Comparison of ENCODE assay signal across 8 cellular contexts in genomic region chr3:63343674-63344073, GRCh38.
DNase-seq lines count a peak whose midpoint lies in the region; ATAC-seq and TF ChIP-seq lines count a peak whose summit lies in the region.

No MANE protein-coding gene starts in this region.

- TF ChIP-seq CTCF in PC-3 (conservative IDR thresholded peaks at IDR 0.05; ENCODE audit: low read depth, low read length) (no peak), body of pancreas (IDR thresholded peaks at IDR 0.05) (no peak), GM13976 (IDR thresholded peaks at IDR 0.05; ENCODE audit: borderline replicate concordance, control extremely low read depth, extremely low read depth, insufficient read depth, missing control alignments) (no peak)

- intact Hi-C loops in PC-3 (cut with micrococcal nuclease) (no loop called here), body of pancreas (cut with DNase I) (no loop called here)

- DNase-seq in GM04504 (ENCODE audit: low read depth): peak; percentile 99
- DNase-seq in Karpas-422: peak; percentile 70
- DNase-seq in PC-3: peak; percentile 90
- DNase-seq in body of pancreas: peak; percentile 75 to 87 (median 82)
- peak; percentile 98 for DNase-seq in iris pigment epithelial cell (ENCODE audit: low read depth)
- peak; percentile 20 for DNase-seq in stimulated activated CD4-positive, alpha-beta T cell treated with anti-CD3 and anti-CD28 coated beads, Interleukin-4, amount 100 ng/mL, for 1 hour
- DNase-seq in GM13976 (ENCODE audit: low spot score): no peak

- H3K4me1 ChIP-seq in Karpas-422 (ENCODE audit: low read length): peaks cover 3% of the 10 kb centered on the region; the same call in 1 of the 2 replicates
- H3K4me1 ChIP-seq in PC-3 (ENCODE audit: insufficient read depth, low read length): peaks cover 17% of the 10 kb centered on the region
- H3K4me1 ChIP-seq in body of pancreas: peaks cover 10% of the 10 kb centered on the region

- no peaks in the 10 kb centered on the region for H4K20me1 ChIP-seq in Karpas-422 (ENCODE audit: insufficient read depth, low read depth, low read length)
- H4K20me1 ChIP-seq in PC-3 (ENCODE audit: low read length): no peaks in the 10 kb centered on the region

- H3K9me3 ChIP-seq in Karpas-422 (ENCODE audit: low read length) (no peaks in the 10 kb centered on the region), PC-3 (ENCODE audit: low read length) (no peaks in the 10 kb centered on the region), body of pancreas (no peaks in the 10 kb centered on the region)

- H3K36me3 ChIP-seq in Karpas-422 (ENCODE audit: insufficient read depth, low read length): no peaks in the 10 kb centered on the region
- no peaks in the 10 kb centered on the region for H3K36me3 ChIP-seq in PC-3 (ENCODE audit: low read depth, low read length)
- H3K36me3 ChIP-seq in body of pancreas (replicated peaks in 1 of 2; ENCODE audit: insufficient read depth in 1 of 2, low read depth in 2 of 2): no peaks in the 10 kb centered on the region

- CTCF ChIA-PET in PC-3 (lab: Charles Lee): interaction anchor here (0.6 kb wide), 1 partner anchor 124 kb away, joined by 6 read pairs; no protein-coding TSS in a partner anchor

- no peaks in the 10 kb centered on the region for H3K9me2 ChIP-seq in Karpas-422 (replicated peaks; ENCODE audit: insufficient read depth, low read length)
- H3K9me2 ChIP-seq in PC-3 (replicated peaks; ENCODE audit: low read length): no peaks in the 10 kb centered on the region

- no peaks in the 10 kb centered on the region for H3F3A ChIP-seq in PC-3 (ENCODE audit: low read length, unreplicated experiment)

- no peak overlapping the region for H3K9ac ChIP-seq in Karpas-422 (ENCODE audit: low read length)
- H3K9ac ChIP-seq in PC-3 (ENCODE audit: low read length): no peak overlapping the region

- TF ChIP-seq POLR2A in body of pancreas (IDR thresholded peaks at IDR 0.05): no peak

- BruUV-seq in PC-3 (replicated peaks; lab: Mats Ljungman, UMichigan): no TSS peak

- no peak overlapping the region for H2AFZ ChIP-seq in Karpas-422 (ENCODE audit: low read length)
- H2AFZ ChIP-seq in PC-3 (ENCODE audit: low read length): no peak overlapping the region

- ATAC-seq in PC-3 (peak; percentile 88), body of pancreas (peak; percentile 82), HG03565 (IDR thresholded peaks at IDR 0.05; ENCODE audit: unreplicated experiment) (no peak)

- in situ Hi-C loops in GM13976 (cut with MboI; ENCODE audit: low sequenced_read_pairs, unreplicated experiment): no loop called here

- POLR2A ChIA-PET in PC-3 (lab: Charles Lee; ENCODE audit: unreplicated experiment): no interaction called here

- H3K79me2 ChIP-seq in Karpas-422 (ENCODE audit: low read length) (no peaks in the 10 kb centered on the region), PC-3 (ENCODE audit: low read length) (no peaks in the 10 kb centered on the region)

- 7 to 9% methylated on average over 9 of the region's 9 CpGs for WGBS in body of pancreas, 2 donors

- H3K4me3 ChIP-seq in Karpas-422 (ENCODE audit: low read length): no peak overlapping the region
- H3K4me3 ChIP-seq in PC-3 (ENCODE audit: low read length): no peak overlapping the region
- no peak overlapping the region for H3K4me3 ChIP-seq in body of pancreas

- H3K27me3 ChIP-seq in Karpas-422 (ENCODE audit: low read length) (no peaks in the 10 kb centered on the region), PC-3 (ENCODE audit: low read length) (peaks cover 4% of the 10 kb centered on the region; the same call in 1 of the 2 replicates), body of pancreas (no peaks in the 10 kb centered on the region)

- H3K4me2 ChIP-seq in Karpas-422 (ENCODE audit: low read depth, low read length, poor library complexity, severe bottlenecking) (no peak overlapping the region), PC-3 (ENCODE audit: low read length) (peak overlapping the region; percentile 38; the same call in 1 of the 2 replicates)

- H3K27ac ChIP-seq in Karpas-422 (ENCODE audit: low read length) (no peak overlapping the region), PC-3 (ENCODE audit: low read length) (no peak overlapping the region), body of pancreas (no peak overlapping the region)
